Comparison of ENCODE assay signal across 2 cellular contexts in the genomic region with DNA sequence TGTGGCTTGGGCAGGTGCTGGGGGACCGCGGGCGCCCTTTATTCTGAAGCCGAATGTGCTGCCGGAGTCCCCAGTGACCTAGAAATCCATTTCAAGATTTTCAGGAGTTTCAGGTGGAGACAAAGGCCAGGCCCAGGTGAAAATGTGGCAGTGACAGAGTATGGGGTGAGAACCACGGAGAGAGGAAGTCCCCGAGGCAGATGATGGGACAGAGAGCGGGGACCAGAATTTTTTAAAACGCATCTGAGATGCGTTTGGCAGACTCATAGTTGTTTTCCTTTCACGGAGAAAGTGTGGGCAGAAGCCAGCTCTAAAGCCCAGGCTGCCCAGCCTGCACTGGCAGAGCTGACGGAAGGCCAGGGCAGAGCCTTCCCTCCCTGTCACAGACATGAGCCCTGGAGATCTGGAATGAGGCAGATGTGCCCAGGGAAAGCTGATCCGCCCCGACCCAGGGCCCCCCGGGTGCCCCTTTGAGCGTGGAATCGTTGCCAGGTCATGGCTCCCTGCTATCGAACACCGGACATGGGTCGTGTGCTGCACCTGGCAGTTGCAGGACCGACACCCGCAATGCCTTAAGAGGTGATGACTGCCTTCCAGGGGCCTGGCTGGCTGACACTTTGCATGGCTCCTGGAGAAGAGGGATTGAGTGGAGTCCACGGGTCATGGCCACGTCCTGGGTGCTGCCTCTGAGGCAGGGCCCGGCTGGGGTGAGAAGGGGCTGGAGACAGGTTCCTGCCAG.
TF ChIP-seq lines count a peak whose summit lies in the region.

No MANE protein-coding gene starts in this region.

TF ChIP-seq in IMR-90, 13 proteins besides CTCF, POLR2A, EP300 and RAD21:
- TF ChIP-seq RFX5 (IDR thresholded peaks at IDR 0.05; ENCODE audit: low read depth, low read length), result no peak
- TF ChIP-seq, protein P1, sequence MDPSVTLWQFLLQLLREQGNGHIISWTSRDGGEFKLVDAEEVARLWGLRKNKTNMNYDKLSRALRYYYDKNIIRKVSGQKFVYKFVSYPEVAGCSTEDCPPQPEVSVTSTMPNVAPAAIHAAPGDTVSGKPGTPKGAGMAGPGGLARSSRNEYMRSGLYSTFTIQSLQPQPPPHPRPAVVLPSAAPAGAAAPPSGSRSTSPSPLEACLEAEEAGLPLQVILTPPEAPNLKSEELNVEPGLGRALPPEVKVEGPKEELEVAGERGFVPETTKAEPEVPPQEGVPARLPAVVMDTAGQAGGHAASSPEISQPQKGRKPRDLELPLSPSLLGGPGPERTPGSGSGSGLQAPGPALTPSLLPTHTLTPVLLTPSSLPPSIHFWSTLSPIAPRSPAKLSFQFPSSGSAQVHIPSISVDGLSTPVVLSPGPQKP (IDR thresholded peaks at IDR 0.05; ENCODE audit: borderline replicate concordance, low read depth, low read length), result no peak
- no peak for TF ChIP-seq CHD1 (IDR thresholded peaks at IDR 0.05; ENCODE audit: low read depth, low read length)
- no peak for TF ChIP-seq RCOR1 (IDR thresholded peaks at IDR 0.05; ENCODE audit: insufficient replicate concordance, low read length)
- TF ChIP-seq, protein P2, sequence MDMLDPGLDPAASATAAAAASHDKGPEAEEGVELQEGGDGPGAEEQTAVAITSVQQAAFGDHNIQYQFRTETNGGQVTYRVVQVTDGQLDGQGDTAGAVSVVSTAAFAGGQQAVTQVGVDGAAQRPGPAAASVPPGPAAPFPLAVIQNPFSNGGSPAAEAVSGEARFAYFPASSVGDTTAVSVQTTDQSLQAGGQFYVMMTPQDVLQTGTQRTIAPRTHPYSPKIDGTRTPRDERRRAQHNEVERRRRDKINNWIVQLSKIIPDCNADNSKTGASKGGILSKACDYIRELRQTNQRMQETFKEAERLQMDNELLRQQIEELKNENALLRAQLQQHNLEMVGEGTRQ (IDR thresholded peaks at IDR 0.05; ENCODE audit: low read depth, low read length), result no peak
- TF ChIP-seq SMC3 (IDR thresholded peaks at IDR 0.05; ENCODE audit: low read depth, low read length), result no peak
- TF ChIP-seq NFE2L2 (IDR thresholded peaks at IDR 0.05; ENCODE audit: low read depth, low read length), result no peak
- TF ChIP-seq FOS (IDR thresholded peaks at IDR 0.05; ENCODE audit: low read depth, low read length), result no peak
- TF ChIP-seq MXI1 (IDR thresholded peaks at IDR 0.05; ENCODE audit: borderline replicate concordance, low read depth, low read length), result no peak
- no peak for TF ChIP-seq BHLHE40 (IDR thresholded peaks at IDR 0.05; ENCODE audit: low read depth, low read length)
- TF ChIP-seq CEBPB (IDR thresholded peaks at IDR 0.05; ENCODE audit: low read depth, low read length), result no peak
- no peak for TF ChIP-seq MAFK (IDR thresholded peaks at IDR 0.05; ENCODE audit: low read depth, low read length)
- no peak for TF ChIP-seq MAZ (IDR thresholded peaks at IDR 0.05; ENCODE audit: borderline replicate concordance, low read depth, low read length)

TF ChIP-seq in SK-N-SH, 30 proteins besides CTCF, POLR2A, EP300 and RAD21:
- TF ChIP-seq FOXM1 (IDR thresholded peaks at IDR 0.05; ENCODE audit: low read depth) (no peak), TAF1 (IDR thresholded peaks at IDR 0.05; ENCODE audit: borderline replicate concordance, low read depth, low read length) (no peak), FOSL2 (IDR thresholded peaks at IDR 0.05; ENCODE audit: borderline replicate concordance, low read depth) (no peak), NFIC (IDR thresholded peaks at IDR 0.05; ENCODE audit: borderline replicate concordance) (no peak)
- TF ChIP-seq, protein P3, sequence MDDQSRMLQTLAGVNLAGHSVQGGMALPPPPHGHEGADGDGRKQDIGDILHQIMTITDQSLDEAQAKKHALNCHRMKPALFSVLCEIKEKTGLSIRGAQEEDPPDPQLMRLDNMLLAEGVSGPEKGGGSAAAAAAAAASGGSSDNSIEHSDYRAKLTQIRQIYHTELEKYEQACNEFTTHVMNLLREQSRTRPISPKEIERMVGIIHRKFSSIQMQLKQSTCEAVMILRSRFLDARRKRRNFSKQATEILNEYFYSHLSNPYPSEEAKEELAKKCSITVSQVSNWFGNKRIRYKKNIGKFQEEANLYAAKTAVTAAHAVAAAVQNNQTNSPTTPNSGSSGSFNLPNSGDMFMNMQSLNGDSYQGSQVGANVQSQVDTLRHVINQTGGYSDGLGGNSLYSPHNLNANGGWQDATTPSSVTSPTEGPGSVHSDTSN (IDR thresholded peaks at IDR 0.05), result no peak
